1 cellular context compared by ENCODE assay signal in the genomic region with DNA sequence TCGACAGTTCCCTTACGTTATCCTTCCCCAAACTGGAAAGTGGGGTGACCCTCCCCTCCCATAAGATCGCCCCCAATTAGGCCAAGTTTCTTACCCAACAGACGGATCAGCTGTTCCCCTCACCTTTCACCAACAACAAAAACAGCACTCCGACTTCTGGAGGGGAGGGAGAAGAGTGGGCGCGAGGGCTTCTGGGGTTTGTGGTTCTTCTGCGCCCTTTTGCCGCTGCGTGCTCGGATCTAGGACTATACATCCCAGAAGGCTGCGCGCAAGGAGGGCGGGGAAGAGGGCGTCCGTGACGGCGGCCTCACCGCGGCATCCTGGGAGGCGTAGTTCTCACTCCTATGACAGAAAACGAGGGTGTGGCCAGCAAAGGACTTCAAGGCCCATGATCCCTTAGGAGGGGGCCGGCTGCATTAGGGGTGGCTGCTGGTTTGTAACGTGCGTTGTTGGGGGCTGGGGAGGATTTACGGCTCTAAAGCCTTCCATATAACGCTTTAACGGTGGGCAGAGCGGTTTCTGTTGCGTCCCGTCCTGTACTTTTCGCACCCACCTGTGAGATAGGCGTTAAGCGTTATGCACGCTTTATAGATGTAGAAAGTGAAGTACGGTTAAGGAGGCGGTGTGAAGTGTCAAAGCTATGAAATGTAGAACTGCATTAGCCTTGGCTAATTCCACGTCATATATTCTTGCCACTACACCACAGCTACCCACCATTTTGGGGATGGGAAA.
TF ChIP-seq lines count a peak whose summit lies in the region.

A gene with protein sequence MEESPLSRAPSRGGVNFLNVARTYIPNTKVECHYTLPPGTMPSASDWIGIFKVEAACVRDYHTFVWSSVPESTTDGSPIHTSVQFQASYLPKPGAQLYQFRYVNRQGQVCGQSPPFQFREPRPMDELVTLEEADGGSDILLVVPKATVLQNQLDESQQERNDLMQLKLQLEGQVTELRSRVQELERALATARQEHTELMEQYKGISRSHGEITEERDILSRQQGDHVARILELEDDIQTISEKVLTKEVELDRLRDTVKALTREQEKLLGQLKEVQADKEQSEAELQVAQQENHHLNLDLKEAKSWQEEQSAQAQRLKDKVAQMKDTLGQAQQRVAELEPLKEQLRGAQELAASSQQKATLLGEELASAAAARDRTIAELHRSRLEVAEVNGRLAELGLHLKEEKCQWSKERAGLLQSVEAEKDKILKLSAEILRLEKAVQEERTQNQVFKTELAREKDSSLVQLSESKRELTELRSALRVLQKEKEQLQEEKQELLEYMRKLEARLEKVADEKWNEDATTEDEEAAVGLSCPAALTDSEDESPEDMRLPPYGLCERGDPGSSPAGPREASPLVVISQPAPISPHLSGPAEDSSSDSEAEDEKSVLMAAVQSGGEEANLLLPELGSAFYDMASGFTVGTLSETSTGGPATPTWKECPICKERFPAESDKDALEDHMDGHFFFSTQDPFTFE (minus strand): TSS at position 143 of the 732 bp plus-strand sequence. CDS start 2,210 bp downstream, outside the sequence.

TF ChIP-seq in GM12878, 131 proteins besides CTCF, POLR2A, EP300 and RAD21 (continued from another document and continues in another):
- TF ChIP-seq, protein P1, sequence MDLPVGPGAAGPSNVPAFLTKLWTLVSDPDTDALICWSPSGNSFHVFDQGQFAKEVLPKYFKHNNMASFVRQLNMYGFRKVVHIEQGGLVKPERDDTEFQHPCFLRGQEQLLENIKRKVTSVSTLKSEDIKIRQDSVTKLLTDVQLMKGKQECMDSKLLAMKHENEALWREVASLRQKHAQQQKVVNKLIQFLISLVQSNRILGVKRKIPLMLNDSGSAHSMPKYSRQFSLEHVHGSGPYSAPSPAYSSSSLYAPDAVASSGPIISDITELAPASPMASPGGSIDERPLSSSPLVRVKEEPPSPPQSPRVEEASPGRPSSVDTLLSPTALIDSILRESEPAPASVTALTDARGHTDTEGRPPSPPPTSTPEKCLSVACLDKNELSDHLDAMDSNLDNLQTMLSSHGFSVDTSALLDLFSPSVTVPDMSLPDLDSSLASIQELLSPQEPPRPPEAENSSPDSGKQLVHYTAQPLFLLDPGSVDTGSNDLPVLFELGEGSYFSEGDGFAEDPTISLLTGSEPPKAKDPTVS (IDR thresholded peaks at IDR 0.05; ENCODE audit: low read depth, low read length), result no peak
- TF ChIP-seq ZNF207 (IDR thresholded peaks at IDR 0.05; ENCODE audit: borderline replicate concordance), result peak; percentile 91; the same call in 1 of the 2 replicates
- TF ChIP-seq, protein P2, sequence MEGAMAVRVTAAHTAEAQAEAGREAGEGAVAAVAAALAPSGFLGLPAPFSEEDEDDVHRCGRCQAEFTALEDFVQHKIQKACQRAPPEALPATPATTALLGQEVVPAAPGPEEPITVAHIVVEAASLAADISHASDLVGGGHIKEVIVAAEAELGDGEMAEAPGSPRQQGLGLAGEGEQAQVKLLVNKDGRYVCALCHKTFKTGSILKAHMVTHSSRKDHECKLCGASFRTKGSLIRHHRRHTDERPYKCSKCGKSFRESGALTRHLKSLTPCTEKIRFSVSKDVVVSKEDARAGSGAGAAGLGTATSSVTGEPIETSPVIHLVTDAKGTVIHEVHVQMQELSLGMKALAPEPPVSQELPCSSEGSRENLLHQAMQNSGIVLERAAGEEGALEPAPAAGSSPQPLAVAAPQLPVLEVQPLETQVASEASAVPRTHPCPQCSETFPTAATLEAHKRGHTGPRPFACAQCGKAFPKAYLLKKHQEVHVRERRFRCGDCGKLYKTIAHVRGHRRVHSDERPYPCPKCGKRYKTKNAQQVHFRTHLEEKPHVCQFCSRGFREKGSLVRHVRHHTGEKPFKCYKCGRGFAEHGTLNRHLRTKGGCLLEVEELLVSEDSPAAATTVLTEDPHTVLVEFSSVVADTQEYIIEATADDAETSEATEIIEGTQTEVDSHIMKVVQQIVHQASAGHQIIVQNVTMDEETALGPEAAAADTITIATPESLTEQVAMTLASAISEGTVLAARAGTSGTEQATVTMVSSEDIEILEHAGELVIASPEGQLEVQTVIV (IDR thresholded peaks at IDR 0.05; ENCODE audit: borderline replicate concordance, partially characterized antibody), result peak; percentile 82
- no peak for TF ChIP-seq ZNF24 (IDR thresholded peaks at IDR 0.05)
- TF ChIP-seq, protein P3, sequence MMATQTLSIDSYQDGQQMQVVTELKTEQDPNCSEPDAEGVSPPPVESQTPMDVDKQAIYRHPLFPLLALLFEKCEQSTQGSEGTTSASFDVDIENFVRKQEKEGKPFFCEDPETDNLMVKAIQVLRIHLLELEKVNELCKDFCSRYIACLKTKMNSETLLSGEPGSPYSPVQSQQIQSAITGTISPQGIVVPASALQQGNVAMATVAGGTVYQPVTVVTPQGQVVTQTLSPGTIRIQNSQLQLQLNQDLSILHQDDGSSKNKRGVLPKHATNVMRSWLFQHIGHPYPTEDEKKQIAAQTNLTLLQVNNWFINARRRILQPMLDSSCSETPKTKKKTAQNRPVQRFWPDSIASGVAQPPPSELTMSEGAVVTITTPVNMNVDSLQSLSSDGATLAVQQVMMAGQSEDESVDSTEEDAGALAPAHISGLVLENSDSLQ (IDR thresholded peaks at IDR 0.05), result peak; percentile 43; the same call in 1 of the 2 replicates
- TF ChIP-seq KAT2A (conservative IDR thresholded peaks at IDR 0.05; ENCODE audit: control insufficient read depth, low read depth, low read length), result no peak
- TF ChIP-seq MYC (IDR thresholded peaks at IDR 0.05; ENCODE audit: insufficient read depth, insufficient read length, insufficient replicate concordance, low read length, severe bottlenecking), result peak; percentile 77
- 0 out of 2 replicates have a peak, but pooled peaks have one; percentile 45 for TF ChIP-seq MYB (IDR thresholded peaks at IDR 0.05; ENCODE audit: borderline replicate concordance, low read depth, low read length)
- TF ChIP-seq FOXK2 (IDR thresholded peaks at IDR 0.05), result peak; percentile 95
- TF ChIP-seq, protein P4, sequence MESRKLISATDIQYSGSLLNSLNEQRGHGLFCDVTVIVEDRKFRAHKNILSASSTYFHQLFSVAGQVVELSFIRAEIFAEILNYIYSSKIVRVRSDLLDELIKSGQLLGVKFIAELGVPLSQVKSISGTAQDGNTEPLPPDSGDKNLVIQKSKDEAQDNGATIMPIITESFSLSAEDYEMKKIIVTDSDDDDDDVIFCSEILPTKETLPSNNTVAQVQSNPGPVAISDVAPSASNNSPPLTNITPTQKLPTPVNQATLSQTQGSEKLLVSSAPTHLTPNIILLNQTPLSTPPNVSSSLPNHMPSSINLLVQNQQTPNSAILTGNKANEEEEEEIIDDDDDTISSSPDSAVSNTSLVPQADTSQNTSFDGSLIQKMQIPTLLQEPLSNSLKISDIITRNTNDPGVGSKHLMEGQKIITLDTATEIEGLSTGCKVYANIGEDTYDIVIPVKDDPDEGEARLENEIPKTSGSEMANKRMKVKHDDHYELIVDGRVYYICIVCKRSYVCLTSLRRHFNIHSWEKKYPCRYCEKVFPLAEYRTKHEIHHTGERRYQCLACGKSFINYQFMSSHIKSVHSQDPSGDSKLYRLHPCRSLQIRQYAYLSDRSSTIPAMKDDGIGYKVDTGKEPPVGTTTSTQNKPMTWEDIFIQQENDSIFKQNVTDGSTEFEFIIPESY (IDR thresholded peaks at IDR 0.05), result 0 out of 2 replicates have a peak, but pooled peaks have one; percentile 32
- TF ChIP-seq, protein P5, sequence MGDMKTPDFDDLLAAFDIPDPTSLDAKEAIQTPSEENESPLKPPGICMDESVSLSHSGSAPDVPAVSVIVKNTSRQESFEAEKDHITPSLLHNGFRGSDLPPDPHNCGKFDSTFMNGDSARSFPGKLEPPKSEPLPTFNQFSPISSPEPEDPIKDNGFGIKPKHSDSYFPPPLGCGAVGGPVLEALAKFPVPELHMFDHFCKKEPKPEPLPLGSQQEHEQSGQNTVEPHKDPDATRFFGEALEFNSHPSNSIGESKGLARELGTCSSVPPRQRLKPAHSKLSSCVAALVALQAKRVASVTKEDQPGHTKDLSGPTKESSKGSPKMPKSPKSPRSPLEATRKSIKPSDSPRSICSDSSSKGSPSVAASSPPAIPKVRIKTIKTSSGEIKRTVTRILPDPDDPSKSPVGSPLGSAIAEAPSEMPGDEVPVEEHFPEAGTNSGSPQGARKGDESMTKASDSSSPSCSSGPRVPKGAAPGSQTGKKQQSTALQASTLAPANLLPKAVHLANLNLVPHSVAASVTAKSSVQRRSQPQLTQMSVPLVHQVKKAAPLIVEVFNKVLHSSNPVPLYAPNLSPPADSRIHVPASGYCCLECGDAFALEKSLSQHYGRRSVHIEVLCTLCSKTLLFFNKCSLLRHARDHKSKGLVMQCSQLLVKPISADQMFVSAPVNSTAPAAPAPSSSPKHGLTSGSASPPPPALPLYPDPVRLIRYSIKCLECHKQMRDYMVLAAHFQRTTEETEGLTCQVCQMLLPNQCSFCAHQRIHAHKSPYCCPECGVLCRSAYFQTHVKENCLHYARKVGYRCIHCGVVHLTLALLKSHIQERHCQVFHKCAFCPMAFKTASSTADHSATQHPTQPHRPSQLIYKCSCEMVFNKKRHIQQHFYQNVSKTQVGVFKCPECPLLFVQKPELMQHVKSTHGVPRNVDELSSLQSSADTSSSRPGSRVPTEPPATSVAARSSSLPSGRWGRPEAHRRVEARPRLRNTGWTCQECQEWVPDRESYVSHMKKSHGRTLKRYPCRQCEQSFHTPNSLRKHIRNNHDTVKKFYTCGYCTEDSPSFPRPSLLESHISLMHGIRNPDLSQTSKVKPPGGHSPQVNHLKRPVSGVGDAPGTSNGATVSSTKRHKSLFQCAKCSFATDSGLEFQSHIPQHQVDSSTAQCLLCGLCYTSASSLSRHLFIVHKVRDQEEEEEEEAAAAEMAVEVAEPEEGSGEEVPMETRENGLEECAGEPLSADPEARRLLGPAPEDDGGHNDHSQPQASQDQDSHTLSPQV (IDR thresholded peaks at IDR 0.05), result no peak
- no peak for TF ChIP-seq TAF1 (IDR thresholded peaks at IDR 0.05; ENCODE audit: borderline replicate concordance, low read depth, low read length)
- peak; percentile 88 for TF ChIP-seq ESRRA (IDR thresholded peaks at IDR 0.05; ENCODE audit: low read length)
- no peak for TF ChIP-seq BCL11A (IDR thresholded peaks at IDR 0.05; ENCODE audit: low read depth, low read length)
- 0 out of 2 replicates have a peak, but pooled peaks have one; percentile 64 for TF ChIP-seq POLR2AphosphoS5 (IDR thresholded peaks at IDR 0.05; ENCODE audit: low read length)
- peak; percentile 100 for TF ChIP-seq HCFC1 (IDR thresholded peaks at IDR 0.05; ENCODE audit: low read length)
- no peak for TF ChIP-seq HDAC6 (IDR thresholded peaks at IDR 0.05; ENCODE audit: unreplicated experiment)
- no peak for TF ChIP-seq HDAC2 (IDR thresholded peaks at IDR 0.05)
- no peak for TF ChIP-seq RCOR1 (conservative IDR thresholded peaks at IDR 0.05; ENCODE audit: low read depth, low read length)
- peak; percentile 91 for TF ChIP-seq YY1 (IDR thresholded peaks at IDR 0.05; ENCODE audit: low read depth, low read length)
- TF ChIP-seq NRF1 (conservative IDR thresholded peaks at IDR 0.05; ENCODE audit: low read depth, low read length), result no peak
- TF ChIP-seq SMARCA5 (IDR thresholded peaks at IDR 0.05), result no peak
- TF ChIP-seq RB1 (IDR thresholded peaks at IDR 0.05; ENCODE audit: borderline replicate concordance), result 0 out of 2 replicates have a peak, but pooled peaks have one; percentile 26
- TF ChIP-seq, protein P6, sequence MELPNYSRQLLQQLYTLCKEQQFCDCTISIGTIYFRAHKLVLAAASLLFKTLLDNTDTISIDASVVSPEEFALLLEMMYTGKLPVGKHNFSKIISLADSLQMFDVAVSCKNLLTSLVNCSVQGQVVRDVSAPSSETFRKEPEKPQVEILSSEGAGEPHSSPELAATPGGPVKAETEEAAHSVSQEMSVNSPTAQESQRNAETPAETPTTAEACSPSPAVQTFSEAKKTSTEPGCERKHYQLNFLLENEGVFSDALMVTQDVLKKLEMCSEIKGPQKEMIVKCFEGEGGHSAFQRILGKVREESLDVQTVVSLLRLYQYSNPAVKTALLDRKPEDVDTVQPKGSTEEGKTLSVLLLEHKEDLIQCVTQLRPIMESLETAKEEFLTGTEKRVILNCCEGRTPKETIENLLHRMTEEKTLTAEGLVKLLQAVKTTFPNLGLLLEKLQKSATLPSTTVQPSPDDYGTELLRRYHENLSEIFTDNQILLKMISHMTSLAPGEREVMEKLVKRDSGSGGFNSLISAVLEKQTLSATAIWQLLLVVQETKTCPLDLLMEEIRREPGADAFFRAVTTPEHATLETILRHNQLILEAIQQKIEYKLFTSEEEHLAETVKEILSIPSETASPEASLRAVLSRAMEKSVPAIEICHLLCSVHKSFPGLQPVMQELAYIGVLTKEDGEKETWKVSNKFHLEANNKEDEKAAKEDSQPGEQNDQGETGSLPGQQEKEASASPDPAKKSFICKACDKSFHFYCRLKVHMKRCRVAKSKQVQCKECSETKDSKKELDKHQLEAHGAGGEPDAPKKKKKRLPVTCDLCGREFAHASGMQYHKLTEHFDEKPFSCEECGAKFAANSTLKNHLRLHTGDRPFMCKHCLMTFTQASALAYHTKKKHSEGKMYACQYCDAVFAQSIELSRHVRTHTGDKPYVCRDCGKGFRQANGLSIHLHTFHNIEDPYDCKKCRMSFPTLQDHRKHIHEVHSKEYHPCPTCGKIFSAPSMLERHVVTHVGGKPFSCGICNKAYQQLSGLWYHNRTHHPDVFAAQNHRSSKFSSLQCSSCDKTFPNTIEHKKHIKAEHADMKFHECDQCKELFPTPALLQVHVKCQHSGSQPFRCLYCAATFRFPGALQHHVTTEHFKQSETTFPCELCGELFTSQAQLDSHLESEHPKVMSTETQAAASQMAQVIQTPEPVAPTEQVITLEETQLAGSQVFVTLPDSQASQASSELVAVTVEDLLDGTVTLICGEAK (IDR thresholded peaks at IDR 0.05; ENCODE audit: borderline replicate concordance), result peak; percentile 79; the same call in 1 of the 2 replicates
- 0 out of 2 replicates have a peak, but pooled peaks have one; percentile 36 for TF ChIP-seq SMAD5 (IDR thresholded peaks at IDR 0.05; ENCODE audit: low read depth)
- TF ChIP-seq PAX8 (IDR thresholded peaks at IDR 0.05), result no peak
- peak; percentile 54; the same call in 1 of the 2 replicates for TF ChIP-seq CBFB (IDR thresholded peaks at IDR 0.05; ENCODE audit: low read depth)
- TF ChIP-seq, protein P7, sequence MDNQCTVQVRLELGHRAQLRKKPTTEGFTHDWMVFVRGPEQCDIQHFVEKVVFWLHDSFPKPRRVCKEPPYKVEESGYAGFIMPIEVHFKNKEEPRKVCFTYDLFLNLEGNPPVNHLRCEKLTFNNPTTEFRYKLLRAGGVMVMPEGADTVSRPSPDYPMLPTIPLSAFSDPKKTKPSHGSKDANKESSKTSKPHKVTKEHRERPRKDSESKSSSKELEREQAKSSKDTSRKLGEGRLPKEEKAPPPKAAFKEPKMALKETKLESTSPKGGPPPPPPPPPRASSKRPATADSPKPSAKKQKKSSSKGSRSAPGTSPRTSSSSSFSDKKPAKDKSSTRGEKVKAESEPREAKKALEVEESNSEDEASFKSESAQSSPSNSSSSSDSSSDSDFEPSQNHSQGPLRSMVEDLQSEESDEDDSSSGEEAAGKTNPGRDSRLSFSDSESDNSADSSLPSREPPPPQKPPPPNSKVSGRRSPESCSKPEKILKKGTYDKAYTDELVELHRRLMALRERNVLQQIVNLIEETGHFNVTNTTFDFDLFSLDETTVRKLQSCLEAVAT (IDR thresholded peaks at IDR 0.05), result peak; percentile 75; the same call in 1 of the 2 replicates
- peak; percentile 33; the same call in 1 of the 2 replicates for TF ChIP-seq MTA2 (IDR thresholded peaks at IDR 0.05; ENCODE audit: low read depth)
- TF ChIP-seq SMC3 (IDR thresholded peaks at IDR 0.05; ENCODE audit: borderline replicate concordance, low read length), result no peak
- peak; percentile 97 for TF ChIP-seq TARDBP (IDR thresholded peaks at IDR 0.05; ENCODE audit: borderline replicate concordance)
- TF ChIP-seq TBL1XR1 (IDR thresholded peaks at IDR 0.05; ENCODE audit: low read depth, low read length), result peak; percentile 82; the same call in 1 of the 2 replicates
- TF ChIP-seq NR2C2 (IDR thresholded peaks at IDR 0.05; ENCODE audit: borderline replicate concordance, control insufficient read depth, insufficient read length, low read depth), result no peak
- TF ChIP-seq SREBF1 (IDR thresholded peaks at IDR 0.05; ENCODE audit: low read length), result peak; percentile 92
- TF ChIP-seq ZNF274 (IDR thresholded peaks at IDR 0.05; ENCODE audit: insufficient read depth, insufficient read length), result no peak
- TF ChIP-seq YBX1 (IDR thresholded peaks at IDR 0.05), result no peak
- no peak for TF ChIP-seq EED (IDR thresholded peaks at IDR 0.05; ENCODE audit: low read depth)
